9 cellular contexts compared by ENCODE assay signal in genomic region chrX:16123222-16123786, GRCh38. TPM values are rescaled to one million over a fixed set of nuclear protein-coding genes. Genes with fewer than 3 reads are reported as not detected.
DNase-seq lines count a peak whose midpoint lies in the region; ATAC-seq and TF ChIP-seq lines count a peak whose summit lies in the region.
"Had no signal": no experiment of that assay in that cellular context is flagged by ENCODE, and none has a peak within 500 bp of the region (broad histone marks: within the 10 kb centered on the region; RNA-seq: fewer than 3 reads in every experiment).

TSS of gene GRPR (plus strand) at chrX:16123565. CDS start at chrX:16123954, 389 bp downstream.

- no peaks in the 10 kb centered on the region for H4K20me1 ChIP-seq in OCI-LY1 (ENCODE audit: insufficient read depth, low read length)

- TF ChIP-seq CTCF in OCI-LY1 (IDR thresholded peaks at IDR 0.05; ENCODE audit: low read length) (peak; percentile 51), natural killer cell (IDR thresholded peaks at IDR 0.05) (peak; percentile 51)

- H3K36me3 Mint-ChIP-seq in natural killer cell: no peaks in the 10 kb centered on the region

- intact Hi-C loops in natural killer cell (cut with micrococcal nuclease): loop anchor here (10.0 kb wide), 1 partner anchor 321 kb away; no protein-coding TSS in a partner anchor

- H3K4me1 ChIP-seq in OCI-LY1 (ENCODE audit: insufficient read depth, low read length, severe bottlenecking): no peaks in the 10 kb centered on the region

- H3F3A ChIP-seq in OCI-LY1 (ENCODE audit: insufficient read depth, low read length): no peaks in the 10 kb centered on the region

- H3K27ac Mint-ChIP-seq in natural killer cell: no peak within 1 kb of the TSS
- H3K27ac Mint-ChIP-seq: dendritic cell treated with granulocyte-macrophage colony-stimulating factor and Interleukin-4, amounts not matched to agents 40 ng/mL and 50 ng/mL, for 4 days had no signal

- H3K27ac ChIP-seq in OCI-LY1 (ENCODE audit: low read depth, low read length, poor library complexity, severe bottlenecking): no peak within 1 kb of the TSS

- ATAC-seq in GM21515 (IDR thresholded peaks at IDR 0.05; ENCODE audit: unreplicated experiment): peak; percentile 51
- ATAC-seq in natural killer cell: peak; percentile 82 to 98 (median 86)

- no peak within 1 kb of the TSS for H3K9ac ChIP-seq in OCI-LY1 (ENCODE audit: low read length)

- DNase-seq in D341Med (ENCODE audit: low spot score) (peak; percentile 64), HuH-7 (ENCODE audit: low spot score) (peak; percentile 25), activated T-cell treated with anti-CD3 and anti-CD28 coated beads for 48 hours (ENCODE audit: low read depth) (peak; percentile 32), fibroblast of gingiva (ENCODE audit: low read depth) (peak; percentile 72), natural killer cell (peak; percentile 21)
- peak; percentile 20 to 53 (median 33) for DNase-seq in stimulated activated naive CD4-positive, alpha-beta T cell (lab: John Stamatoyannopoulos, UW)

- H3K4me1 Mint-ChIP-seq in natural killer cell: peaks cover 5% of the 10 kb centered on the region in 2 donors

- no peak within 1 kb of the TSS for H3K4me2 ChIP-seq in OCI-LY1 (ENCODE audit: low read length)

- H3K27me3 Mint-ChIP-seq in natural killer cell (ENCODE audit: low read depth in 2 of 2): peaks cover 8 to 43% of the 10 kb centered on the region in 2 donors

- H3K27me3 ChIP-seq in OCI-LY1 (ENCODE audit: insufficient read depth, low read length): no peaks in the 10 kb centered on the region

- H3K9me3 Mint-ChIP-seq in natural killer cell: no peaks in the 10 kb centered on the region

- no peaks in the 10 kb centered on the region for H3K79me2 ChIP-seq in OCI-LY1 (ENCODE audit: insufficient read depth, low read length)

- no peak within 1 kb of the TSS for H3K4me3 ChIP-seq in OCI-LY1 (ENCODE audit: low read depth, low read length, poor library complexity, severe bottlenecking)

- no peaks in the 10 kb centered on the region for H3K36me3 ChIP-seq in OCI-LY1 (ENCODE audit: insufficient read depth, low read length)

- no peak within 1 kb of the TSS for H3K4me3 Mint-ChIP-seq in natural killer cell
- H3K4me3 Mint-ChIP-seq: dendritic cell treated with granulocyte-macrophage colony-stimulating factor and Interleukin-4, amounts not matched to agents 40 ng/mL and 50 ng/mL, for 4 days had no signal

- no peaks in the 10 kb centered on the region for H3K9me3 ChIP-seq in OCI-LY1 (ENCODE audit: low read length)

- no peak within 1 kb of the TSS for H2AFZ ChIP-seq in OCI-LY1 (ENCODE audit: low read length)

- H3K9me2 ChIP-seq in OCI-LY1 (ENCODE audit: low read depth, low read length): no peaks in the 10 kb centered on the region

RNA-seq across cellular contexts. Expression of gene GRPR, which starts in this region (rescaled TPM):
- under 1 TPM in 1 of 3 donors, not detected in 2; 0.36 TPM for total RNA-seq in natural killer cell

Comparison
In these comparisons a context has a peak if more than half of its experiments do, and no peak if none do; other contexts are left out.
1. Peak in DNase-seq and ATAC-seq in natural killer cell; RNA of the gene not detected or under 1 TPM.
2. DNase-seq: peak in every context shown above with its lines; median percentile 72 in fibroblast of gingiva; 64 in D341Med; 33 in stimulated activated naive CD4-positive, alpha-beta T cell; 32 in activated T-cell treated with anti-CD3 and anti-CD28 coated beads for 48 hours; 25 in HuH-7; 21 in natural killer cell.